ENCODE assay signal across 2 cellular contexts in the genomic region with DNA sequence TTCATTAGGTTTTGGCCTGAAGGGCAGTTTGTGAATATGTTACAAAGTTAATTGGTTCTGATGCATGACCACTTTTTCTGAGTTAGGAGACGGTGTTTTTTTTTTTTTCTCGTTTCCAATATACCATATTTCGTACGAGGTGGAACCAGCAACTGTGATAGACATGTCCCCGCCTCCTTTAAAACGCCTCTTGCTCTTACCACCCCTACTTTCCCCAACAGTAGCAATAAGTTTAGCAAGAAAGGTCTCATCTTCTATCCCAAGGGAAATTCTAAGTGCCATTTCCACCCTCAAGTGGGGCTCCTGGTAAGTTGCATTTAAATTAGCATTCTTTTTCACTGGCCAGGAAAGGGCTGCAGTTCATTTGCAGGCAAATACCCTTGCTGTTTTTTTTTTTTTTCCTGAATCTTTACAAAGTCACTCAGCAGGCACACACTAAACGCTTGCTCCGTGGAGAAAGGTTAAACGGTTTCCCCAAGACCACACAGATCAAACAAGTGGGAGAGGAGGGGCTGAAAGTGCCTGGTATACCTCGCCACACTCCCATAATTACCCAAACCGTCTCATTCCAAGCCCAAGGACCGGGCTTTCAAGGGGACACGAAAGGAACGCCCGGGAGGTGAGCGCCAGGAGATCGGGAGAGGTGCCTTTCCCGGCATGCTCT.
TF ChIP-seq lines count a peak whose summit lies in the region.

No MANE protein-coding gene starts in this region.

TF ChIP-seq in IMR-90, 13 proteins besides CTCF, POLR2A, EP300 and RAD21:
- TF ChIP-seq NFE2L2 (IDR thresholded peaks at IDR 0.05; ENCODE audit: low read depth, low read length) (no peak), CHD1 (IDR thresholded peaks at IDR 0.05; ENCODE audit: low read depth, low read length) (no peak), MAZ (IDR thresholded peaks at IDR 0.05; ENCODE audit: borderline replicate concordance, low read depth, low read length) (no peak), SMC3 (IDR thresholded peaks at IDR 0.05; ENCODE audit: low read depth, low read length) (no peak), CEBPB (IDR thresholded peaks at IDR 0.05; ENCODE audit: low read depth, low read length) (no peak), MAFK (IDR thresholded peaks at IDR 0.05; ENCODE audit: low read depth, low read length) (no peak), BHLHE40 (IDR thresholded peaks at IDR 0.05; ENCODE audit: low read depth, low read length) (no peak), RFX5 (IDR thresholded peaks at IDR 0.05; ENCODE audit: low read depth, low read length) (no peak), MXI1 (IDR thresholded peaks at IDR 0.05; ENCODE audit: borderline replicate concordance, low read depth, low read length) (no peak)
- TF ChIP-seq, protein P1, sequence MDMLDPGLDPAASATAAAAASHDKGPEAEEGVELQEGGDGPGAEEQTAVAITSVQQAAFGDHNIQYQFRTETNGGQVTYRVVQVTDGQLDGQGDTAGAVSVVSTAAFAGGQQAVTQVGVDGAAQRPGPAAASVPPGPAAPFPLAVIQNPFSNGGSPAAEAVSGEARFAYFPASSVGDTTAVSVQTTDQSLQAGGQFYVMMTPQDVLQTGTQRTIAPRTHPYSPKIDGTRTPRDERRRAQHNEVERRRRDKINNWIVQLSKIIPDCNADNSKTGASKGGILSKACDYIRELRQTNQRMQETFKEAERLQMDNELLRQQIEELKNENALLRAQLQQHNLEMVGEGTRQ (IDR thresholded peaks at IDR 0.05; ENCODE audit: low read depth, low read length), result no peak
- TF ChIP-seq, protein P2, sequence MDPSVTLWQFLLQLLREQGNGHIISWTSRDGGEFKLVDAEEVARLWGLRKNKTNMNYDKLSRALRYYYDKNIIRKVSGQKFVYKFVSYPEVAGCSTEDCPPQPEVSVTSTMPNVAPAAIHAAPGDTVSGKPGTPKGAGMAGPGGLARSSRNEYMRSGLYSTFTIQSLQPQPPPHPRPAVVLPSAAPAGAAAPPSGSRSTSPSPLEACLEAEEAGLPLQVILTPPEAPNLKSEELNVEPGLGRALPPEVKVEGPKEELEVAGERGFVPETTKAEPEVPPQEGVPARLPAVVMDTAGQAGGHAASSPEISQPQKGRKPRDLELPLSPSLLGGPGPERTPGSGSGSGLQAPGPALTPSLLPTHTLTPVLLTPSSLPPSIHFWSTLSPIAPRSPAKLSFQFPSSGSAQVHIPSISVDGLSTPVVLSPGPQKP (IDR thresholded peaks at IDR 0.05; ENCODE audit: borderline replicate concordance, low read depth, low read length), result no peak

TF ChIP-seq in GM12878, 131 proteins besides CTCF, POLR2A, EP300 and RAD21:
- TF ChIP-seq NFIC (IDR thresholded peaks at IDR 0.05; ENCODE audit: low read depth, low read length) (no peak), HDAC6 (IDR thresholded peaks at IDR 0.05; ENCODE audit: unreplicated experiment) (no peak), MYB (IDR thresholded peaks at IDR 0.05; ENCODE audit: borderline replicate concordance, low read depth, low read length) (no peak), YY1 (IDR thresholded peaks at IDR 0.05; ENCODE audit: low read depth, low read length) (no peak), CBX3 (IDR thresholded peaks at IDR 0.05; ENCODE audit: borderline replicate concordance, low read depth) (no peak), RB1 (IDR thresholded peaks at IDR 0.05; ENCODE audit: borderline replicate concordance) (no peak), ZNF274 (IDR thresholded peaks at IDR 0.05; ENCODE audit: insufficient read depth, insufficient read length) (no peak)
